In the genomic region with DNA sequence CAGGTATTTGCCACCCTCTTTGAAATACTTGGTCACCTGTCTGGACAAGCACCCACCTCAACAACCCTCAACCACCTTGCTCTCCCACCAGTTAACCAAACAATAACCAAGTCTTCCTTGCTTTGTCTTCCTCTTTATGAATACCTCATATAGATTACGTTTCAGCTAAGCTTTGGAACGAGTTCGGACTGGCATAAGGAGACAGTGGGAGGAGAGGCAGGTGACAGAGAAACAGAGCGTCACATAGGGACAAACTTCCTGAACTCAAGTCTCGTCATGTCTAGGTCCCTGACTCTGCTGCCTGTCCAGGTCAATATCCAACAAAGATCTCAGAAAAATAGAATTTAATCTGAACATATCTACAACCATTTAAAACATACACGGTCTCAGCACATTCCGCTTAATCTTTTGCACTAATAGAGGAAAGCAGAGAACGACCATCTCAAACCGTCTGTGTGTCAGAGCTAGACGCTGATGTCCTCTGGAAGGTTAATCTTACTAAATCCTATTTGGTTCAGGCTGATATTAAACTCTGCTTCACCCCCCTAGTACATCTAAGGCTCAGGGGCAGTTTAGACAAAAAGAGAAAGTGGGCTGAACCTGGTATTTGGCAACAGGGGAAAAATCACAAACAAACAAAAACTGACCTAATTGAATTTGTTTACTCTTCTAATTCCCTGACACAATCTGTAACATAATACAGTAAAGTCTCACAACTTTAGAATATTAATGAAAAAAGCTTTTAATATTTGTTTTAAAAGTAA, we compare ENCODE assay signal across 20 cellular contexts. TPM values are rescaled to one million over a fixed set of nuclear protein-coding genes. Genes with fewer than 3 reads are reported as not detected.
"Had no signal": no experiment of that assay in that cellular context is flagged by ENCODE, and none has a peak within 500 bp of the region (broad histone marks: within the 10 kb centered on the region; RNA-seq: fewer than 3 reads in every experiment).

No MANE protein-coding gene starts in this region.

- H3K4me3 Mint-ChIP-seq: activated CD4-positive, alpha-beta memory T cell treated with anti-CD3 and anti-CD28 coated beads, Interleukin-2, amount 10 ng/mL, durations not matched to agents 7 days and 5 days; activated naive CD8-positive, alpha-beta T cell treated with anti-CD3 and anti-CD28 coated beads, Interleukin-2, amount 10 ng/mL, durations not matched to agents 7 days and 5 days; endodermal cell; immature natural killer cell; natural killer cell had no signal

- H3K4me3 ChIP-seq: esophagus muscularis mucosa had no signal

- DNase-seq: activated CD4-positive, alpha-beta memory T cell treated with anti-CD3 and anti-CD28 coated beads, Interleukin-2, amount 10 ng/mL, durations not matched to agents 7 days and 5 days; activated CD4-positive, alpha-beta T cell treated with anti-CD3 and anti-CD28 coated beads for 1 hour; activated CD8-positive, alpha-beta memory T cell treated with anti-CD3 and anti-CD28 coated beads, Interleukin-2, amount 50 U/mL, for 4 hours; activated naive CD8-positive, alpha-beta T cell treated with anti-CD3 and anti-CD28 coated beads, Interleukin-2, amount 10 ng/mL, durations not matched to agents 7 days and 5 days; anterior cingulate cortex; endodermal cell; foreskin fibroblast; immature natural killer cell; left cardiac atrium; natural killer cell; nucleus accumbens; stimulated activated CD4-positive, alpha-beta T cell treated with anti-CD3 and anti-CD28 coated beads, Interleukin-12 subunit alpha, Interleukin-12 subunit beta, amount 100 ng/mL, for 4 hours; stimulated activated naive CD4-positive, alpha-beta T cell had no signal

- H3K4me1 Mint-ChIP-seq: activated CD4-positive, alpha-beta memory T cell treated with anti-CD3 and anti-CD28 coated beads, Interleukin-2, amount 10 ng/mL, durations not matched to agents 7 days and 5 days; endodermal cell; immature natural killer cell; natural killer cell had no signal

- H3K27ac Mint-ChIP-seq: activated CD4-positive, alpha-beta memory T cell treated with anti-CD3 and anti-CD28 coated beads, Interleukin-2, amount 10 ng/mL, durations not matched to agents 7 days and 5 days; activated naive CD8-positive, alpha-beta T cell treated with anti-CD3 and anti-CD28 coated beads, Interleukin-2, amount 10 ng/mL, durations not matched to agents 7 days and 5 days; endodermal cell; immature natural killer cell; natural killer cell; progenitor cell of endocrine pancreas had no signal

- H3K36me3 Mint-ChIP-seq: activated naive CD8-positive, alpha-beta T cell treated with anti-CD3 and anti-CD28 coated beads, Interleukin-2, amount 10 ng/mL, durations not matched to agents 7 days and 5 days; immature natural killer cell; natural killer cell had no signal

- H3K9me3 Mint-ChIP-seq: activated CD4-positive, alpha-beta memory T cell treated with anti-CD3 and anti-CD28 coated beads, Interleukin-2, amount 10 ng/mL, durations not matched to agents 7 days and 5 days; activated naive CD8-positive, alpha-beta T cell treated with anti-CD3 and anti-CD28 coated beads, Interleukin-2, amount 10 ng/mL, durations not matched to agents 7 days and 5 days; endodermal cell; immature natural killer cell; natural killer cell had no signal

- H3K27me3 Mint-ChIP-seq: activated naive CD8-positive, alpha-beta T cell treated with anti-CD3 and anti-CD28 coated beads, Interleukin-2, amount 10 ng/mL, durations not matched to agents 7 days and 5 days; progenitor cell of endocrine pancreas had no signal

RNA-seq across cellular contexts. Expression of gene SVOPL, which starts 26.4 kb away (rescaled TPM):
- total RNA-seq: activated CD4-positive, alpha-beta memory T cell treated with anti-CD3 and anti-CD28 coated beads, Interleukin-2, amount 10 ng/mL, durations not matched to agents 7 days and 5 days; chondrocyte; dermis microvascular lymphatic vessel endothelial cell; esophagus muscularis mucosa; left cardiac atrium; lung microvascular endothelial cell; mucosa of gallbladder; natural killer cell; sciatic nerve had no signal
